ENCODE assay signal across 1 cellular context in the genomic region with DNA sequence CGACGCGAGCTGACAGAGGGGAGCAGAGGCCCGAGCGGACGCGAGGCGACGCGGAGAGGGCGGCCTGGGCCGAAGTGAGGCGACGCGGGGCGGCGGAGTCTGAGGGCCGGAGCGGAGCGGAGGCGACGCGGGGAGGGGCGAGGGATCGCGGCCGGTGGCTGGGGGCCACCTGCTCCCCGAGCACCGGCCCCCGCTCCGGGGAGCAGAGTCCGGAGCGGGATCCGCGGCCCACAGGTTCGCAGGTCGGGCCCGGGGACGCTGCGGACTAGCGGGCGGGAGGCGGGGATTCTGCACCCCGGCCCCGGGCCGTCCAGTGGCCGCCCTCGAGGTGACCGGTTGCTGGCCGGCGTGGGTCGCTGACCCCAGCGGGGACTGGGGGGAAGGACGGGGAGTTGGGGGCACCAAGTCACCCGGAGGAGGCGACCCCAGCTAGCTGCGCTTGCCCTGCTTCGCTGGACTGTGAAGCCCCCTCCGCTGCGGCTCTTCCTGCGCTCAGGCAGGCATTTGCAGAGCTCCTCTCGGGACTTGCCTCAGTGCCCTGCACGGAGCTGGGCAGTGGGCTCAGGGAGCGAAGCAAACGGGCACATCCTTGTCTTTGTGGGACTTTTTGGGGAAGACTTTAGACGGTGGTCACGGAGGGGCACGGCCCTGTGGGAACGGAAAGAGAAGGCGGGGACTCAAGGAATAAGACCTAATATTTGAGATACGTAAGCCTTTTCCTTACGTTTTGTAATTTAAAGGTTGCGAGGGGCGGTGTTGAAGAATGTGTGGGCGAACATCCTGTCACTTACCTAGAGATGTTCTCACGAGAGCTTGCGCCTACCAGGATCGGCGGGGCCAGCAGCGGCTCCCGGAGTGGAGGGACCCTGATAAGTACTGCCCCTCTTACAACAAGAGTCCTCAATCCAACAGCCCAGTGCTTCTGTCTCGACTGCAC.
TF ChIP-seq lines count a peak whose summit lies in the region.

No MANE protein-coding gene starts in this region.

TF ChIP-seq in K562, 482 proteins besides CTCF, POLR2A, EP300 and RAD21 (continued from another document):
- TF ChIP-seq, protein P1, sequence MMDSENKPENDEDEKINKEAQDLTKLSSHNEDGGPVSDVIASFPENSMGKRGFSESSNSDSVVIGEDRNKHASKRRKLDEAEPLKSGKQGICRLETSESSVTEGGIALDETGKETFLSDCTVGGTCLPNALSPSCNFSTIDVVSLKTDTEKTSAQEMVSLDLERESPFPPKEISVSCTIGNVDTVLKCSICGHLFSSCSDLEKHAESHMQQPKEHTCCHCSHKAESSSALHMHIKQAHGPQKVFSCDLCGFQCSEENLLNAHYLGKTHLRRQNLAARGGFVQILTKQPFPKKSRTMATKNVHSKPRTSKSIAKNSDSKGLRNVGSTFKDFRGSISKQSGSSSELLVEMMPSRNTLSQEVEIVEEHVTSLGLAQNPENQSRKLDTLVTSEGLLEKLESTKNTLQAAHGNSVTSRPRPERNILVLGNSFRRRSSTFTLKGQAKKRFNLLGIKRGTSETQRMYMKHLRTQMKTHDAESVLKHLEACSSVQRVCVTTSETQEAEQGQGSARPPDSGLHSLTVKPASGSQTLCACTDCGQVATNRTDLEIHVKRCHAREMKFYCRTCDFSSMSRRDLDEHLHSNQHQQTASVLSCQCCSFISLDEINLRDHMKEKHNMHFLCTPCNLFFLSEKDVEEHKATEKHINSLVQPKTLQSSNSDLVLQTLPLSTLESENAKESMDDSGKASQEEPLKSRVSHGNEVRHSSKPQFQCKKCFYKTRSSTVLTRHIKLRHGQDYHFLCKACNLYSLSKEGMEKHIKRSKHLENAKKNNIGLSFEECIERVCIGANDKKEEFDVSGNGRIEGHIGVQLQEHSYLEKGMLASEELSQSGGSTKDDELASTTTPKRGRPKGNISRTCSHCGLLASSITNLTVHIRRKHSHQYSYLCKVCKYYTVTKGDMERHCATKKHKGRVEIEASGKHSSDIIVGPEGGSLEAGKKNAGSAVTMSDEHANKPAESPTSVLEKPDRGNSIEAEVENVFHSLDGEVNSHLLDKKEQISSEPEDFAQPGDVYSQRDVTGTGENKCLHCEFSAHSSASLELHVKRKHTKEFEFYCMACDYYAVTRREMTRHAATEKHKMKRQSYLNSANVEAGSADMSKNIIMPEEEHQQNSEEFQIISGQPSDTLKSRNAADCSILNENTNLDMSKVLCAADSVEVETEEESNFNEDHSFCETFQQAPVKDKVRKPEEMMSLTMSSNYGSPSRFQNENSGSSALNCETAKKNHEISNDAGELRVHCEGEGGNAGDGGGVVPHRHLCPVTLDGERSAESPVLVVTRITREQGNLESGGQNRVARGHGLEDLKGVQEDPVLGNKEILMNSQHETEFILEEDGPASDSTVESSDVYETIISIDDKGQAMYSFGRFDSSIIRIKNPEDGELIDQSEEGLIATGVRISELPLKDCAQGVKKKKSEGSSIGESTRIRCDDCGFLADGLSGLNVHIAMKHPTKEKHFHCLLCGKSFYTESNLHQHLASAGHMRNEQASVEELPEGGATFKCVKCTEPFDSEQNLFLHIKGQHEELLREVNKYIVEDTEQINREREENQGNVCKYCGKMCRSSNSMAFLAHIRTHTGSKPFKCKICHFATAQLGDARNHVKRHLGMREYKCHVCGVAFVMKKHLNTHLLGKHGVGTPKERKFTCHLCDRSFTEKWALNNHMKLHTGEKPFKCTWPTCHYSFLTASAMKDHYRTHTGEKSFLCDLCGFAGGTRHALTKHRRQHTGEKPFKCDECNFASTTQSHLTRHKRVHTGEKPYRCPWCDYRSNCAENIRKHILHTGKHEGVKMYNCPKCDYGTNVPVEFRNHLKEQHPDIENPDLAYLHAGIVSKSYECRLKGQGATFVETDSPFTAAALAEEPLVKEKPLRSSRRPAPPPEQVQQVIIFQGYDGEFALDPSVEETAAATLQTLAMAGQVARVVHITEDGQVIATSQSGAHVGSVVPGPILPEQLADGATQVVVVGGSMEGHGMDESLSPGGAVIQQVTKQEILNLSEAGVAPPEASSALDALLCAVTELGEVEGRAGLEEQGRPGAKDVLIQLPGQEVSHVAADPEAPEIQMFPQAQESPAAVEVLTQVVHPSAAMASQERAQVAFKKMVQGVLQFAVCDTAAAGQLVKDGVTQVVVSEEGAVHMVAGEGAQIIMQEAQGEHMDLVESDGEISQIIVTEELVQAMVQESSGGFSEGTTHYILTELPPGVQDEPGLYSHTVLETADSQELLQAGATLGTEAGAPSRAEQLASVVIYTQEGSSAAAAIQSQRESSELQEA (IDR thresholded peaks at IDR 0.05; ENCODE audit: low read depth) = no peak
- peak; percentile 50 for TF ChIP-seq RBBP5 (IDR thresholded peaks at IDR 0.05; ENCODE audit: borderline replicate concordance, insufficient read depth, low read length, poor library complexity, severe bottlenecking)
- TF ChIP-seq TEAD1 (CRISPR knock-in tag; IDR thresholded peaks at IDR 0.05) = peak in 1 of 2 experiments; percentile 31; a peak in 2 of 4 replicates
- 0 out of 4 replicates have a peak, but pooled peaks have one; percentile 1 to 10 for TF ChIP-seq NRF1 (conservative IDR thresholded peaks at IDR 0.05 in 1 of 2, IDR thresholded peaks at IDR 0.05 in 1 of 2)
- TF ChIP-seq, protein P2, sequence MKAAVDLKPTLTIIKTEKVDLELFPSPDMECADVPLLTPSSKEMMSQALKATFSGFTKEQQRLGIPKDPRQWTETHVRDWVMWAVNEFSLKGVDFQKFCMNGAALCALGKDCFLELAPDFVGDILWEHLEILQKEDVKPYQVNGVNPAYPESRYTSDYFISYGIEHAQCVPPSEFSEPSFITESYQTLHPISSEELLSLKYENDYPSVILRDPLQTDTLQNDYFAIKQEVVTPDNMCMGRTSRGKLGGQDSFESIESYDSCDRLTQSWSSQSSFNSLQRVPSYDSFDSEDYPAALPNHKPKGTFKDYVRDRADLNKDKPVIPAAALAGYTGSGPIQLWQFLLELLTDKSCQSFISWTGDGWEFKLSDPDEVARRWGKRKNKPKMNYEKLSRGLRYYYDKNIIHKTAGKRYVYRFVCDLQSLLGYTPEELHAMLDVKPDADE (conservative IDR thresholded peaks at IDR 0.05; ENCODE audit: control insufficient read depth, low read depth, low read length) = peak; percentile 43; the same call in 1 of the 2 replicates
- TF ChIP-seq NR2C2 (CRISPR knock-in tag; IDR thresholded peaks at IDR 0.05) = no peak
- peak; percentile 46 for TF ChIP-seq NR2C2 (tag; IDR thresholded peaks at IDR 0.05)
- TF ChIP-seq ZNF184 (CRISPR knock-in tag; IDR thresholded peaks at IDR 0.05) = no peak
- TF ChIP-seq FUS (optimal IDR thresholded peaks at IDR 0.05; ENCODE audit: low read depth, low read length) = peak; percentile 59
- TF ChIP-seq, protein P3, sequence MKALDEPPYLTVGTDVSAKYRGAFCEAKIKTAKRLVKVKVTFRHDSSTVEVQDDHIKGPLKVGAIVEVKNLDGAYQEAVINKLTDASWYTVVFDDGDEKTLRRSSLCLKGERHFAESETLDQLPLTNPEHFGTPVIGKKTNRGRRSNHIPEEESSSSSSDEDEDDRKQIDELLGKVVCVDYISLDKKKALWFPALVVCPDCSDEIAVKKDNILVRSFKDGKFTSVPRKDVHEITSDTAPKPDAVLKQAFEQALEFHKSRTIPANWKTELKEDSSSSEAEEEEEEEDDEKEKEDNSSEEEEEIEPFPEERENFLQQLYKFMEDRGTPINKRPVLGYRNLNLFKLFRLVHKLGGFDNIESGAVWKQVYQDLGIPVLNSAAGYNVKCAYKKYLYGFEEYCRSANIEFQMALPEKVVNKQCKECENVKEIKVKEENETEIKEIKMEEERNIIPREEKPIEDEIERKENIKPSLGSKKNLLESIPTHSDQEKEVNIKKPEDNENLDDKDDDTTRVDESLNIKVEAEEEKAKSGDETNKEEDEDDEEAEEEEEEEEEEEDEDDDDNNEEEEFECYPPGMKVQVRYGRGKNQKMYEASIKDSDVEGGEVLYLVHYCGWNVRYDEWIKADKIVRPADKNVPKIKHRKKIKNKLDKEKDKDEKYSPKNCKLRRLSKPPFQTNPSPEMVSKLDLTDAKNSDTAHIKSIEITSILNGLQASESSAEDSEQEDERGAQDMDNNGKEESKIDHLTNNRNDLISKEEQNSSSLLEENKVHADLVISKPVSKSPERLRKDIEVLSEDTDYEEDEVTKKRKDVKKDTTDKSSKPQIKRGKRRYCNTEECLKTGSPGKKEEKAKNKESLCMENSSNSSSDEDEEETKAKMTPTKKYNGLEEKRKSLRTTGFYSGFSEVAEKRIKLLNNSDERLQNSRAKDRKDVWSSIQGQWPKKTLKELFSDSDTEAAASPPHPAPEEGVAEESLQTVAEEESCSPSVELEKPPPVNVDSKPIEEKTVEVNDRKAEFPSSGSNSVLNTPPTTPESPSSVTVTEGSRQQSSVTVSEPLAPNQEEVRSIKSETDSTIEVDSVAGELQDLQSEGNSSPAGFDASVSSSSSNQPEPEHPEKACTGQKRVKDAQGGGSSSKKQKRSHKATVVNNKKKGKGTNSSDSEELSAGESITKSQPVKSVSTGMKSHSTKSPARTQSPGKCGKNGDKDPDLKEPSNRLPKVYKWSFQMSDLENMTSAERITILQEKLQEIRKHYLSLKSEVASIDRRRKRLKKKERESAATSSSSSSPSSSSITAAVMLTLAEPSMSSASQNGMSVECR (CRISPR knock-in tag; IDR thresholded peaks at IDR 0.05) = 0 out of 2 replicates have a peak, but pooled peaks have one; percentile 52
- no peak for TF ChIP-seq BRD9 (IDR thresholded peaks at IDR 0.05; ENCODE audit: low read depth, partially characterized antibody)
- peak in 1 of 2 experiments; percentile 56; a peak in 1 of 4 replicates for TF ChIP-seq NONO (IDR thresholded peaks at IDR 0.05; ENCODE audit: low read depth in 2 of 2, low read length in 1 of 2)
- no peak for TF ChIP-seq CREM (IDR thresholded peaks at IDR 0.05; ENCODE audit: low read depth)
- TF ChIP-seq, protein P4, sequence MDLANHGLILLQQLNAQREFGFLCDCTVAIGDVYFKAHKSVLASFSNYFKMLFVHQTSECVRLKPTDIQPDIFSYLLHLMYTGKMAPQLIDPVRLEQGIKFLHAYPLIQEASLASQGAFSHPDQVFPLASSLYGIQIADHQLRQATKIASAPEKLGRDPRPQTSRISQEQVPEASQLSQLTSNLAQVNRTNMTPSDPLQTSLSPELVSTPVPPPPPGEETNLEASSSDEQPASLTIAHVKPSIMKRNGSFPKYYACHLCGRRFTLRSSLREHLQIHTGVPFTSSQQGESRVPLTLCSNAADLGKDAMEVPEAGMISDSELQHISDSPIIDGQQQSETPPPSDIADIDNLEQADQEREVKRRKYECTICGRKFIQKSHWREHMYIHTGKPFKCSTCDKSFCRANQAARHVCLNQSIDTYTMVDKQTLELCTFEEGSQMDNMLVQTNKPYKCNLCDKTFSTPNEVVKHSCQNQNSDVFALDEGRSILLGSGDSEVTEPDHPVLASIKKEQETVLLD (IDR thresholded peaks at IDR 0.05) = 0 out of 2 replicates have a peak, but pooled peaks have one; percentile 22
- peak; percentile 73; the same call in 1 of the 2 replicates for TF ChIP-seq PHF8 (IDR thresholded peaks at IDR 0.05; ENCODE audit: borderline replicate concordance, low read length)
- no peak for TF ChIP-seq ATF1 (CRISPR knock-in tag; IDR thresholded peaks at IDR 0.05)
- TF ChIP-seq ATF1 (tag; IDR thresholded peaks at IDR 0.05) = peak; percentile 52; the same call in 1 of the 2 replicates
- TF ChIP-seq HMGN3 (IDR thresholded peaks at IDR 0.05; ENCODE audit: borderline replicate concordance, extremely low read depth, insufficient read length, low read depth, low read length) = no peak
- TF ChIP-seq KDM4B (IDR thresholded peaks at IDR 0.05; ENCODE audit: borderline replicate concordance in 2 of 2, low read depth in 1 of 2) = 0 out of 4 replicates have a peak, but pooled peaks of 1 of the 2 experiments have one; percentile 3
- TF ChIP-seq EGR1 (conservative IDR thresholded peaks at IDR 0.05) = peak; percentile 77
- peak; percentile 41 for TF ChIP-seq PCBP1 (IDR thresholded peaks at IDR 0.05; ENCODE audit: low read depth, low read length, poor library complexity, severe bottlenecking)
